1 cellular context compared by ENCODE assay signal in the genomic region with DNA sequence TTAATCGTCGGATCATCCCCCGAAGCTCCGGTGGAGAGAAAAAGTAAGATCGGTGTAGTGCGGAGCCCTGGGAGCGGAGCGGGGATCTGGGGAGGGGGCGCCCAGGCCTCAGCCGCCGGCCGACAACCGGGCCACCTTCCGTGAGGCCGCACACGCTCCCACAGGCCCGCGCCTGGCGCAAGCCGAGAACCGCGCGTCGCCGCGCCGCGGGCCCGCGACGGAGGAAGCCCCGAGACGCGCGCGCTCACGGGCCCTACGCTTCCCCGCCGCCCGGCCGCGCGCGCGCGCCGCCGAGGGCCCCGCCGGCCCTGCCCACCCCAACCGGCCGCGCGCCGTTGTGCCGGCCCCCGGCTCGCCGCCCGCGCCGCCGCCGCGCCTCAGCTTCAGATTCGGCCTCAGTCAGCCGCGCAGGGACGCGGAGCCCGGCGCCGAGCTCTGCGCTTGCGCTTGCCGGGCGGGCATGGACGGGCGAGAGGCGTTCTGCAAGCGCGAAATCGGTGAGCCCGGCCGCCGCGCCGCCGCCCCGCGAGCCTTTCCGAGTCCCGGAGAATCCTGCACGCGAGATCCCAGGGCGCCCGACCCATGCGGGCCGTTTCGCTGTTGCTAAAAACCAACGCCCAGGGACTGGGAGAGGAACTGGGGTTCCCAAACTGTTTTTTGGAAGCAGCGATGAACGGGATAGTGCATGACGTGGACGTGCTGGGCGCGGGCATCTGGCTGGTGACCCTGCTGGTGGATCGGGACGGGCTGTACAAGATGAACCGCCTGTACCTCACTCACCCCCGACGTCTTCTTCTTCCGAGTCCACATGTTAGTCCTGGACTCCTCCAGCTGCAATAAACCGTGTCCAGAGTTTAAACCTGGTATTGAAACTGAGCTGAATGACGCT.
TF ChIP-seq lines count a peak whose summit lies in the region.

No MANE protein-coding gene starts in this region.

TF ChIP-seq in HepG2, 621 proteins besides CTCF, POLR2A, EP300 and RAD21 (continued from another document and continues in another):
- TF ChIP-seq, protein P1, sequence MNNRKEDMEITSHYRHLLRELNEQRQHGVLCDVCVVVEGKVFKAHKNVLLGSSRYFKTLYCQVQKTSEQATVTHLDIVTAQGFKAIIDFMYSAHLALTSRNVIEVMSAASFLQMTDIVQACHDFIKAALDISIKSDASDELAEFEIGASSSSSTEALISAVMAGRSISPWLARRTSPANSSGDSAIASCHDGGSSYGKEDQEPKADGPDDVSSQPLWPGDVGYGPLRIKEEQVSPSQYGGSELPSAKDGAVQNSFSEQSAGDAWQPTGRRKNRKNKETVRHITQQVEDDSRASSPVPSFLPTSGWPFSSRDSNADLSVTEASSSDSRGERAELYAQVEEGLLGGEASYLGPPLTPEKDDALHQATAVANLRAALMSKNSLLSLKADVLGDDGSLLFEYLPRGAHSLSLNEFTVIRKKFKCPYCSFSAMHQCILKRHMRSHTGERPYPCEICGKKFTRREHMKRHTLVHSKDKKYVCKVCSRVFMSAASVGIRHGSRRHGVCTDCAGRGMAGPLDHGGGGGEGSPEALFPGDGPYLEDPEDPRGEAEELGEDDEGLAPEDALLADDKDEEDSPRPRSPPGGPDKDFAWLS (CRISPR knock-in tag; IDR thresholded peaks at IDR 0.05; ENCODE audit: borderline replicate concordance): no peak
- TF ChIP-seq ZNF253 (CRISPR knock-in tag; IDR thresholded peaks at IDR 0.05; ENCODE audit: borderline replicate concordance): no peak
- TF ChIP-seq, protein P2, sequence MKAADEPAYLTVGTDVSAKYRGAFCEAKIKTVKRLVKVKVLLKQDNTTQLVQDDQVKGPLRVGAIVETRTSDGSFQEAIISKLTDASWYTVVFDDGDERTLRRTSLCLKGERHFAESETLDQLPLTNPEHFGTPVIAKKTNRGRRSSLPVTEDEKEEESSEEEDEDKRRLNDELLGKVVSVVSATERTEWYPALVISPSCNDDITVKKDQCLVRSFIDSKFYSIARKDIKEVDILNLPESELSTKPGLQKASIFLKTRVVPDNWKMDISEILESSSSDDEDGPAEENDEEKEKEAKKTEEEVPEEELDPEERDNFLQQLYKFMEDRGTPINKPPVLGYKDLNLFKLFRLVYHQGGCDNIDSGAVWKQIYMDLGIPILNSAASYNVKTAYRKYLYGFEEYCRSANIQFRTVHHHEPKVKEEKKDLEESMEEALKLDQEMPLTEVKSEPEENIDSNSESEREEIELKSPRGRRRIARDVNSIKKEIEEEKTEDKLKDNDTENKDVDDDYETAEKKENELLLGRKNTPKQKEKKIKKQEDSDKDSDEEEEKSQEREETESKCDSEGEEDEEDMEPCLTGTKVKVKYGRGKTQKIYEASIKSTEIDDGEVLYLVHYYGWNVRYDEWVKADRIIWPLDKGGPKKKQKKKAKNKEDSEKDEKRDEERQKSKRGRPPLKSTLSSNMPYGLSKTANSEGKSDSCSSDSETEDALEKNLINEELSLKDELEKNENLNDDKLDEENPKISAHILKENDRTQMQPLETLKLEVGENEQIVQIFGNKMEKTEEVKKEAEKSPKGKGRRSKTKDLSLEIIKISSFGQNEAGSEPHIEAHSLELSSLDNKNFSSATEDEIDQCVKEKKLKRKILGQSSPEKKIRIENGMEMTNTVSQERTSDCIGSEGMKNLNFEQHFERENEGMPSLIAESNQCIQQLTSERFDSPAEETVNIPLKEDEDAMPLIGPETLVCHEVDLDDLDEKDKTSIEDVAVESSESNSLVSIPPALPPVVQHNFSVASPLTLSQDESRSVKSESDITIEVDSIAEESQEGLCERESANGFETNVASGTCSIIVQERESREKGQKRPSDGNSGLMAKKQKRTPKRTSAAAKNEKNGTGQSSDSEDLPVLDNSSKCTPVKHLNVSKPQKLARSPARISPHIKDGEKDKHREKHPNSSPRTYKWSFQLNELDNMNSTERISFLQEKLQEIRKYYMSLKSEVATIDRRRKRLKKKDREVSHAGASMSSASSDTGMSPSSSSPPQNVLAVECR (CRISPR knock-in tag; IDR thresholded peaks at IDR 0.05; ENCODE audit: borderline replicate concordance): peak; percentile 48; the same call in 1 of the 2 replicates
- TF ChIP-seq, protein P3, sequence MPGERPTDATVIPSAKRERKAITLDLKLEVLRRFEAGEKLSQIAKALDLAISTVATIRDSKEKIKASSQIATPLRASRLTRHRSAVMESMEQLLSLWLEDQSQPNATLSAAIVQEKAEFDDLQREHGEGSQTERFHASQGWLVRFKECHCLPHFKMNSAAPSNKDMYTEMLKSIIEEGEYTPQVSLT (CRISPR knock-in tag; IDR thresholded peaks at IDR 0.05; ENCODE audit: borderline replicate concordance, low read depth): no peak; the same call in 1 of the 2 replicates
- TF ChIP-seq XBP1 (CRISPR knock-in tag; IDR thresholded peaks at IDR 0.05): peak; percentile 57
- TF ChIP-seq, protein P4, sequence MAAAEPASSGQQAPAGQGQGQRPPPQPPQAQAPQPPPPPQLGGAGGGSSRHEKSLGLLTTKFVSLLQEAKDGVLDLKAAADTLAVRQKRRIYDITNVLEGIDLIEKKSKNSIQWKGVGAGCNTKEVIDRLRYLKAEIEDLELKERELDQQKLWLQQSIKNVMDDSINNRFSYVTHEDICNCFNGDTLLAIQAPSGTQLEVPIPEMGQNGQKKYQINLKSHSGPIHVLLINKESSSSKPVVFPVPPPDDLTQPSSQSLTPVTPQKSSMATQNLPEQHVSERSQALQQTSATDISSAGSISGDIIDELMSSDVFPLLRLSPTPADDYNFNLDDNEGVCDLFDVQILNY (CRISPR knock-in tag; conservative IDR thresholded peaks at IDR 0.05): no peak; the same call in 1 of the 2 replicates
- TF ChIP-seq KLF15 (CRISPR knock-in tag; IDR thresholded peaks at IDR 0.05; ENCODE audit: borderline replicate concordance): no peak
- TF ChIP-seq, protein P5, sequence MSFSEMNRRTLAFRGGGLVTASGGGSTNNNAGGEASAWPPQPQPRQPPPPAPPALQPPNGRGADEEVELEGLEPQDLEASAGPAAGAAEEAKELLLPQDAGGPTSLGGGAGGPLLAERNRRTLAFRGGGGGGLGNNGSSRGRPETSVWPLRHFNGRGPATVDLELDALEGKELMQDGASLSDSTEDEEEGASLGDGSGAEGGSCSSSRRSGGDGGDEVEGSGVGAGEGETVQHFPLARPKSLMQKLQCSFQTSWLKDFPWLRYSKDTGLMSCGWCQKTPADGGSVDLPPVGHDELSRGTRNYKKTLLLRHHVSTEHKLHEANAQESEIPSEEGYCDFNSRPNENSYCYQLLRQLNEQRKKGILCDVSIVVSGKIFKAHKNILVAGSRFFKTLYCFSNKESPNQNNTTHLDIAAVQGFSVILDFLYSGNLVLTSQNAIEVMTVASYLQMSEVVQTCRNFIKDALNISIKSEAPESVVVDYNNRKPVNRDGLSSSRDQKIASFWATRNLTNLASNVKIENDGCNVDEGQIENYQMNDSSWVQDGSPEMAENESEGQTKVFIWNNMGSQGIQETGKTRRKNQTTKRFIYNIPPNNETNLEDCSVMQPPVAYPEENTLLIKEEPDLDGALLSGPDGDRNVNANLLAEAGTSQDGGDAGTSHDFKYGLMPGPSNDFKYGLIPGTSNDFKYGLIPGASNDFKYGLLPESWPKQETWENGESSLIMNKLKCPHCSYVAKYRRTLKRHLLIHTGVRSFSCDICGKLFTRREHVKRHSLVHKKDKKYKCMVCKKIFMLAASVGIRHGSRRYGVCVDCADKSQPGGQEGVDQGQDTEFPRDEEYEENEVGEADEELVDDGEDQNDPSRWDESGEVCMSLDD (CRISPR knock-in tag; IDR thresholded peaks at IDR 0.05; ENCODE audit: borderline replicate concordance): no peak
- TF ChIP-seq RORA (CRISPR knock-in tag; IDR thresholded peaks at IDR 0.05): no peak
- TF ChIP-seq ZNF672 (CRISPR knock-in tag; IDR thresholded peaks at IDR 0.05): no peak
- TF ChIP-seq, protein P6, sequence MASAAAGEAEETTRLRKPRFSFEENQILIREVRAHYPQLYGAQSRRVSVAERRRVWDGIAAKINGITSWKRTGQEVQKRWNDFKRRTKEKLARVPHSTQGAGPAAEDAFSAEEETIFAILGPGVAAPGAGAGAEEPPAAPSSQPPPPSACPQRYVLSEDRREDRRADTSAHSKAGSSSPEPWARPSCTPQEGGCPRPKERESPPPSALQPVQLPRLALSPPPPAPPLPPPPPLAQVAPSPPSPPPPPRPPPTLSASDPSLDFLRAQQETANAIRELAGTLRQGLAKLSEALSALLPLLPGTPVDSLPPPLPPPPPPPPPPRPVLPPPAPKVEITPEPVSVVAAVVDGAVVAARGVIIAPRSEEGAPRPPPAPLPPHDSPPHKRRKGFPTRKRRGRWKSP (CRISPR knock-in tag; IDR thresholded peaks at IDR 0.05): peak; percentile 98
- peak; percentile 5 for TF ChIP-seq SRSF1 (optimal IDR thresholded peaks at IDR 0.05; ENCODE audit: low read depth, low read length)
- no peak for TF ChIP-seq ZNF891 (CRISPR knock-in tag; IDR thresholded peaks at IDR 0.05)
- TF ChIP-seq, protein P7, sequence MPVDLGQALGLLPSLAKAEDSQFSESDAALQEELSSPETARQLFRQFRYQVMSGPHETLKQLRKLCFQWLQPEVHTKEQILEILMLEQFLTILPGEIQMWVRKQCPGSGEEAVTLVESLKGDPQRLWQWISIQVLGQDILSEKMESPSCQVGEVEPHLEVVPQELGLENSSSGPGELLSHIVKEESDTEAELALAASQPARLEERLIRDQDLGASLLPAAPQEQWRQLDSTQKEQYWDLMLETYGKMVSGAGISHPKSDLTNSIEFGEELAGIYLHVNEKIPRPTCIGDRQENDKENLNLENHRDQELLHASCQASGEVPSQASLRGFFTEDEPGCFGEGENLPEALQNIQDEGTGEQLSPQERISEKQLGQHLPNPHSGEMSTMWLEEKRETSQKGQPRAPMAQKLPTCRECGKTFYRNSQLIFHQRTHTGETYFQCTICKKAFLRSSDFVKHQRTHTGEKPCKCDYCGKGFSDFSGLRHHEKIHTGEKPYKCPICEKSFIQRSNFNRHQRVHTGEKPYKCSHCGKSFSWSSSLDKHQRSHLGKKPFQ (CRISPR knock-in tag; IDR thresholded peaks at IDR 0.05; ENCODE audit: insufficient replicate concordance): no peak
- no peak for TF ChIP-seq ZNF720 (CRISPR knock-in tag; IDR thresholded peaks at IDR 0.05)
- no peak for TF ChIP-seq ZBTB1 (CRISPR knock-in tag; IDR thresholded peaks at IDR 0.05; ENCODE audit: borderline replicate concordance)
- no peak for TF ChIP-seq LCORL (IDR thresholded peaks at IDR 0.05)
- TF ChIP-seq LCORL (CRISPR knock-in tag; IDR thresholded peaks at IDR 0.05): peak; percentile 78
- TF ChIP-seq NR2F2 (IDR thresholded peaks at IDR 0.05; ENCODE audit: borderline replicate concordance, low read depth): no peak
- no peak for TF ChIP-seq ATAD3A (CRISPR knock-in tag; IDR thresholded peaks at IDR 0.05)
- TF ChIP-seq ZFP37 (CRISPR knock-in tag; IDR thresholded peaks at IDR 0.05; ENCODE audit: borderline replicate concordance): no peak; the same call in 1 of the 2 replicates
- no peak for TF ChIP-seq JUN (CRISPR knock-in tag; IDR thresholded peaks at IDR 0.05)
- no peak; the same call in 1 of the 2 replicates for TF ChIP-seq ZNF598 (CRISPR knock-in tag; IDR thresholded peaks at IDR 0.05; ENCODE audit: borderline replicate concordance)
- TF ChIP-seq, protein P8, sequence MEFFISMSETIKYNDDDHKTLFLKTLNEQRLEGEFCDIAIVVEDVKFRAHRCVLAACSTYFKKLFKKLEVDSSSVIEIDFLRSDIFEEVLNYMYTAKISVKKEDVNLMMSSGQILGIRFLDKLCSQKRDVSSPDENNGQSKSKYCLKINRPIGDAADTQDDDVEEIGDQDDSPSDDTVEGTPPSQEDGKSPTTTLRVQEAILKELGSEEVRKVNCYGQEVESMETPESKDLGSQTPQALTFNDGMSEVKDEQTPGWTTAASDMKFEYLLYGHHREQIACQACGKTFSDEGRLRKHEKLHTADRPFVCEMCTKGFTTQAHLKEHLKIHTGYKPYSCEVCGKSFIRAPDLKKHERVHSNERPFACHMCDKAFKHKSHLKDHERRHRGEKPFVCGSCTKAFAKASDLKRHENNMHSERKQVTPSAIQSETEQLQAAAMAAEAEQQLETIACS (CRISPR knock-in tag; IDR thresholded peaks at IDR 0.05): peak; percentile 93
- TF ChIP-seq AGO1 (IDR thresholded peaks at IDR 0.05; ENCODE audit: low read depth, low read length, poor library complexity, severe bottlenecking): no peak
- TF ChIP-seq SALL2 (CRISPR knock-in tag; IDR thresholded peaks at IDR 0.05): peak; percentile 74
- TF ChIP-seq ZNF496 (CRISPR knock-in tag; IDR thresholded peaks at IDR 0.05; ENCODE audit: insufficient replicate concordance): no peak
- TF ChIP-seq, protein P9, sequence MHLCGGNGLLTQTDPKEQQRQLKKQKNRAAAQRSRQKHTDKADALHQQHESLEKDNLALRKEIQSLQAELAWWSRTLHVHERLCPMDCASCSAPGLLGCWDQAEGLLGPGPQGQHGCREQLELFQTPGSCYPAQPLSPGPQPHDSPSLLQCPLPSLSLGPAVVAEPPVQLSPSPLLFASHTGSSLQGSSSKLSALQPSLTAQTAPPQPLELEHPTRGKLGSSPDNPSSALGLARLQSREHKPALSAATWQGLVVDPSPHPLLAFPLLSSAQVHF (CRISPR knock-in tag; IDR thresholded peaks at IDR 0.05): no peak
- peak; percentile 60 for TF ChIP-seq TBX2 (CRISPR knock-in tag; IDR thresholded peaks at IDR 0.05; ENCODE audit: borderline replicate concordance)
- TF ChIP-seq RXRA (CRISPR knock-in tag; IDR thresholded peaks at IDR 0.05): no peak
- no peak; the same call in 1 of the 2 replicates for TF ChIP-seq HOXA5 (CRISPR knock-in tag; IDR thresholded peaks at IDR 0.05)
- TF ChIP-seq GLI4 (CRISPR knock-in tag; IDR thresholded peaks at IDR 0.05; ENCODE audit: borderline replicate concordance): no peak
- no peak for TF ChIP-seq HMG20A (CRISPR knock-in tag; IDR thresholded peaks at IDR 0.05; ENCODE audit: borderline replicate concordance)
- TF ChIP-seq SIN3B (IDR thresholded peaks at IDR 0.05; ENCODE audit: low read length): no peak
- TF ChIP-seq, protein P10, sequence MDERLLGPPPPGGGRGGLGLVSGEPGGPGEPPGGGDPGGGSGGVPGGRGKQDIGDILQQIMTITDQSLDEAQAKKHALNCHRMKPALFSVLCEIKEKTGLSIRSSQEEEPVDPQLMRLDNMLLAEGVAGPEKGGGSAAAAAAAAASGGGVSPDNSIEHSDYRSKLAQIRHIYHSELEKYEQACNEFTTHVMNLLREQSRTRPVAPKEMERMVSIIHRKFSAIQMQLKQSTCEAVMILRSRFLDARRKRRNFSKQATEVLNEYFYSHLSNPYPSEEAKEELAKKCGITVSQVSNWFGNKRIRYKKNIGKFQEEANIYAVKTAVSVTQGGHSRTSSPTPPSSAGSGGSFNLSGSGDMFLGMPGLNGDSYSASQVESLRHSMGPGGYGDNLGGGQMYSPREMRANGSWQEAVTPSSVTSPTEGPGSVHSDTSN (CRISPR knock-in tag; IDR thresholded peaks at IDR 0.05): no peak
- no peak for TF ChIP-seq CCAR2 (optimal IDR thresholded peaks at IDR 0.05; ENCODE audit: low read depth, low read length)
- no peak for TF ChIP-seq ZNF75D (CRISPR knock-in tag; IDR thresholded peaks at IDR 0.05; ENCODE audit: borderline replicate concordance)
- peak; percentile 85 for TF ChIP-seq RBFOX2 (IDR thresholded peaks at IDR 0.05; ENCODE audit: low read depth, low read length)
- TF ChIP-seq, protein P11, sequence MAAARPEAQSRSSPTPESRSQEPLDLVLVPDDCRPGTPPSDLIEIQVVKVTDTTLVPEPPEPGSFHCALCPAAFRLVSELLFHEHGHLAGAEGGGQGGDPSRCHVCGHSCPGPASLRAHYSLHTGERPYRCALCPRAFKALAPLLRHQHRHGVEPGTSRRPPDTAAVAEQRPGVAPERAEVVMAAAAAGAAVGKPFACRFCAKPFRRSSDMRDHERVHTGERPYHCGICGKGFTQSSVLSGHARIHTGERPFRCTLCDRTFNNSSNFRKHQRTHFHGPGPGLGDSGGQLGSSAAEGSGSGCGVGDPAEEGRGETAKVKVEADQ (CRISPR knock-in tag; IDR thresholded peaks at IDR 0.05; ENCODE audit: borderline replicate concordance): no peak
- TF ChIP-seq SALL1 (CRISPR knock-in tag; IDR thresholded peaks at IDR 0.05): peak; percentile 20; the same call in 1 of the 2 replicates
- 0 out of 2 replicates have a peak, but pooled peaks have one; percentile 2 for TF ChIP-seq ARID2 (CRISPR knock-in tag; IDR thresholded peaks at IDR 0.05; ENCODE audit: borderline replicate concordance)
- TF ChIP-seq ZNF274 (CRISPR knock-in tag; IDR thresholded peaks at IDR 0.05): peak; percentile 11; the same call in 1 of the 2 replicates
- TF ChIP-seq ZNF605 (CRISPR knock-in tag; IDR thresholded peaks at IDR 0.05): peak; percentile 74
